Comparison of ENCODE assay signal across 29 cellular contexts in the genomic region with DNA sequence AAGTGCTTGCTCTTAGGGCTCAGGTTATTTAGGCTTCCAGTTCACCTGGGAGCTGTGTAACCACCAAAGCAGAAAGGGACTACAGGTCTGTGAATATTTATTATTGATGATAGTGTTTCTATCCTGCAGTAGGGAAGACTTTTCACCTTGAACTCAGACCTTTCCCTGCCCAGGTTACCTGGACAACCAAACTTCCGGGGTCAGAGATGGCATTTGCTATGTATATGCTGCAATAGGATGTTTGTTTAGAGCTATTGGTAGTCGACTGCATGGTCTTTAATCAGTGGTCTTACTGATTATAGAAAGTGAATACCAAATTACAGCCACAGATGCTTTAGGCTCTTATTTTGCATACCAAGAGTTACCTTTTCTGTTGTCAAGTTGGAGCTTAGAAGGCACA.
"Had no signal": no experiment of that assay in that cellular context is flagged by ENCODE, and none has a peak within 500 bp of the region (broad histone marks: within the 10 kb centered on the region; RNA-seq: fewer than 3 reads in every experiment).

No MANE protein-coding gene starts in this region.

- H3K4me3 ChIP-seq: adrenal gland, body of pancreas had no signal

- H3K4me3 Mint-ChIP-seq: activated CD4-positive, alpha-beta T cell treated with anti-CD3 and anti-CD28 coated beads, Interleukin-2, amount 10 ng/mL, durations not matched to agents 7 days and 5 days; activated CD8-positive, alpha-beta T cell treated with anti-CD3 and anti-CD28 coated beads for 36 hours; activated naive CD4-positive, alpha-beta T cell treated with anti-CD3 and anti-CD28 coated beads for 36 hours; activated naive CD4-positive, alpha-beta T cell treated with anti-CD3 and anti-CD28 coated beads, Interleukin-2, amount 50 U/mL, for 24 hours; activated naive CD8-positive, alpha-beta T cell treated with anti-CD3 and anti-CD28 coated beads for 36 hours; activated naive CD8-positive, alpha-beta T cell treated with anti-CD3 and anti-CD28 coated beads, Interleukin-2, amount 50 U/mL, for 24 hours; activated T-cell treated with anti-CD3 and anti-CD28 coated beads, Interleukin-2, amount 50 U/mL, for 4 hours; activated T-helper 17 cell treated with anti-CD3 and anti-CD28 coated beads, Interleukin-2, amount 50 U/mL, for 72 hours; endodermal cell; T-helper 17 cell; T-helper 2 cell treated with Interferon-gamma antibody and Interleukin-4, amounts not matched to agents 5 μg/mL and 100 μg/mL, for 36 hours had no signal

- H3K36me3 Mint-ChIP-seq: activated naive CD4-positive, alpha-beta T cell treated with anti-CD3 and anti-CD28 coated beads, Interleukin-2, amount 50 U/mL, for 24 hours had no signal

- H3K4me1 Mint-ChIP-seq: activated naive CD4-positive, alpha-beta T cell treated with anti-CD3 and anti-CD28 coated beads, Interleukin-2, amount 50 U/mL, for 24 hours; activated T-helper 17 cell treated with anti-CD3 and anti-CD28 coated beads, Interleukin-2, amount 50 U/mL, for 72 hours; endodermal cell; T-helper 17 cell had no signal

- H3K27me3 Mint-ChIP-seq: activated CD4-positive, alpha-beta T cell treated with anti-CD3 and anti-CD28 coated beads, Interleukin-2, amount 10 ng/mL, durations not matched to agents 7 days and 5 days; activated CD8-positive, alpha-beta T cell treated with anti-CD3 and anti-CD28 coated beads for 36 hours; activated naive CD4-positive, alpha-beta T cell treated with anti-CD3 and anti-CD28 coated beads, Interleukin-2, amount 50 U/mL, for 24 hours; activated naive CD8-positive, alpha-beta T cell treated with anti-CD3 and anti-CD28 coated beads for 36 hours; activated naive CD8-positive, alpha-beta T cell treated with anti-CD3 and anti-CD28 coated beads, Interleukin-2, amount 50 U/mL, for 24 hours had no signal

- H3K36me3 ChIP-seq: adrenal gland had no signal

- H3K27me3 ChIP-seq: adrenal gland, body of pancreas had no signal

- ATAC-seq: activated CD8-positive, alpha-beta T cell treated with anti-CD3 and anti-CD28 coated beads for 36 hours; activated naive CD8-positive, alpha-beta T cell treated with anti-CD3 and anti-CD28 coated beads, Interleukin-2, amount 50 U/mL, for 24 hours; activated T-cell treated with anti-CD3 and anti-CD28 coated beads, Interleukin-2, amount 50 U/mL, for 4 hours; activated T-helper 17 cell treated with anti-CD3 and anti-CD28 coated beads, Interleukin-2, amount 50 U/mL, for 72 hours; body of pancreas; T-helper 17 cell had no signal

- H3K9me3 Mint-ChIP-seq: activated CD8-positive, alpha-beta T cell treated with anti-CD3 and anti-CD28 coated beads for 36 hours; activated naive CD4-positive, alpha-beta T cell treated with anti-CD3 and anti-CD28 coated beads for 36 hours; activated naive CD4-positive, alpha-beta T cell treated with anti-CD3 and anti-CD28 coated beads, Interleukin-2, amount 50 U/mL, for 24 hours; activated naive CD8-positive, alpha-beta T cell treated with anti-CD3 and anti-CD28 coated beads for 36 hours; activated naive CD8-positive, alpha-beta T cell treated with anti-CD3 and anti-CD28 coated beads, Interleukin-2, amount 50 U/mL, for 24 hours; activated T-cell treated with anti-CD3 and anti-CD28 coated beads, Interleukin-2, amount 50 U/mL, for 4 hours; activated T-helper 17 cell treated with anti-CD3 and anti-CD28 coated beads, Interleukin-2, amount 50 U/mL, for 72 hours; endodermal cell; T-helper 2 cell treated with Interferon-gamma antibody and Interleukin-4, amounts not matched to agents 5 μg/mL and 100 μg/mL, for 36 hours had no signal

- DNase-seq: activated CD4-positive, alpha-beta T cell treated with anti-CD3 and anti-CD28 coated beads for 1 hour; activated CD4-positive, alpha-beta T cell treated with anti-CD3 and anti-CD28 coated beads for 4 hours; activated CD4-positive, alpha-beta T cell treated with anti-CD3 and anti-CD28 coated beads, Interleukin-2, amount 10 ng/mL, durations not matched to agents 7 days and 5 days; activated CD4-positive, alpha-beta T cell treated with anti-CD3 and anti-CD28 coated beads, Interleukin-2, amount 50 U/mL, for 48 hours; activated CD8-positive, alpha-beta memory T cell treated with anti-CD3 and anti-CD28 coated beads for 24 hours; activated CD8-positive, alpha-beta T cell treated with anti-CD3 and anti-CD28 coated beads for 36 hours; activated effector memory CD4-positive, alpha-beta T cell treated with anti-CD3 and anti-CD28 coated beads, Interleukin-2, amount 50 U/mL, for 16 hours; activated naive CD4-positive, alpha-beta T cell treated with anti-CD3 and anti-CD28 coated beads for 36 hours; activated naive CD8-positive, alpha-beta T cell treated with anti-CD3 and anti-CD28 coated beads for 36 hours; activated naive CD8-positive, alpha-beta T cell treated with anti-CD3 and anti-CD28 coated beads, Interleukin-2, amount 50 U/mL, for 24 hours; activated T-cell treated with anti-CD3 and anti-CD28 coated beads, Interleukin-2, amount 50 U/mL, for 4 hours; amygdala; aorta; body of pancreas; caudate nucleus; cortex of kidney; effector memory CD4-positive, alpha-beta T cell; endodermal cell; foreskin fibroblast; head of caudate nucleus; T-helper 1 cell; T-helper 17 cell; T1000 had no signal

- FAIRE-seq: colon, frontal cortex had no signal

- H3K9me3 ChIP-seq: adrenal gland, body of pancreas had no signal

- H3K27ac ChIP-seq: adrenal gland, body of pancreas had no signal

- H3K27ac Mint-ChIP-seq: activated CD4-positive, alpha-beta T cell treated with anti-CD3 and anti-CD28 coated beads, Interleukin-2, amount 10 ng/mL, durations not matched to agents 7 days and 5 days; activated CD8-positive, alpha-beta T cell treated with anti-CD3 and anti-CD28 coated beads for 36 hours; activated naive CD4-positive, alpha-beta T cell treated with anti-CD3 and anti-CD28 coated beads for 36 hours; activated naive CD4-positive, alpha-beta T cell treated with anti-CD3 and anti-CD28 coated beads, Interleukin-2, amount 50 U/mL, for 24 hours; activated naive CD8-positive, alpha-beta T cell treated with anti-CD3 and anti-CD28 coated beads for 36 hours; activated naive CD8-positive, alpha-beta T cell treated with anti-CD3 and anti-CD28 coated beads, Interleukin-2, amount 50 U/mL, for 24 hours; activated T-helper 17 cell treated with anti-CD3 and anti-CD28 coated beads, Interleukin-2, amount 50 U/mL, for 72 hours; endodermal cell; T-helper 17 cell; T-helper 2 cell treated with Interferon-gamma antibody and Interleukin-4, amounts not matched to agents 5 μg/mL and 100 μg/mL, for 36 hours had no signal
